ENCODE assay signal across 13 cellular contexts in genomic region chr1:9730096-9730901, GRCh38.
A peak's percentile ranks its signal among the peaks of the same experiment; 100 is the strongest.
DNase-seq lines count a peak whose midpoint lies in the region; ATAC-seq, FAIRE-seq and TF ChIP-seq lines count a peak whose summit lies in the region.
"Had no signal": no experiment of that assay in that cellular context is flagged by ENCODE, and none has a peak within 500 bp of the region (broad histone marks: within the 10 kb centered on the region; RNA-seq: fewer than 3 reads in every experiment).

No MANE protein-coding gene starts in this region.

- POLR2A ChIA-PET in PC-9 (lab: Charles Lee; ENCODE audit: unreplicated experiment), result no interaction called here

- H3K9me3 ChIP-seq in PC-9 (ENCODE audit: insufficient read depth, low read depth) (no peaks in the 10 kb centered on the region), gastroesophageal sphincter (no peaks in the 10 kb centered on the region), pancreas (no peaks in the 10 kb centered on the region)
- H3K9me3 ChIP-seq: esophagus muscularis mucosa had no signal

- no peak overlapping the region for H3K4me3 ChIP-seq in GM12865 (ENCODE audit: low read depth, low read length)
- no peak overlapping the region for H3K4me3 ChIP-seq in PC-9
- no peak overlapping the region for H3K4me3 ChIP-seq in gastroesophageal sphincter
- H3K4me3 ChIP-seq in pancreas, result no peak overlapping the region
- H3K4me3 ChIP-seq: esophagus muscularis mucosa, skin epidermis had no signal

- H3K9me2 ChIP-seq in PC-9 (ENCODE audit: insufficient read depth), result no peaks in the 10 kb centered on the region

- CTCF ChIA-PET in PC-9 (lab: Charles Lee), result interaction anchor here (0.7 kb wide), 1 partner anchor 38 kb away, joined by 3 read pairs; no protein-coding TSS in a partner anchor

- intact Hi-C loops in PC-9 (cut with micrococcal nuclease; ENCODE audit: unreplicated experiment), result no loop called here
- intact Hi-C loops in pancreas (cut with DNase I), result no loop called here

- no peak overlapping the region for H3K4me2 ChIP-seq in PC-9

- DNase-seq in GM12865 (ENCODE audit: low read depth), result peak; percentile 12
- DNase-seq in PC-9, result no peak
- DNase-seq in pancreas, result peak in 2 of 6 donors; percentile 54 to 58
- no peak for DNase-seq in AG20443 (ENCODE audit: low spot score)
- DNase-seq in activated gamma-delta T cell treated with Interleukin-2 at 50 U/mL for 16 hours, result no peak
- no peak for DNase-seq in mucosa of gallbladder (ENCODE audit: low spot score)
- DNase-seq in NCI-H82 treated with DMSO at 0.1 percent for 48 hours (lab: John Stamatoyannopoulos, UW; ENCODE audit: unreplicated experiment), result no peak
- DNase-seq: NCI-H2227 treated with DMSO at 0.1 percent for 48 hours, T1000 had no signal

- FAIRE-seq in pancreas (lab: Jason Lieb, UNC), result no peak

- BruUV-seq in PC-9 (replicated peaks; lab: Mats Ljungman, UMichigan), result TSS peak; percentile 28

- 69 to 82% methylated on average over 3 to 27 of the region's 45 CpGs for WGBS in gastroesophageal sphincter (ENCODE audit: low coverage in 1 of 2), 2 donors
- WGBS in pancreas, 2 donors, result 90 to 92% methylated on average over 44 to 45 of the region's 45 CpGs

- H4K20me1 ChIP-seq in PC-9 (ENCODE audit: insufficient read depth), result no peaks in the 10 kb centered on the region; the same call in 1 of the 2 replicates

- H3K36me3 ChIP-seq in PC-9 (ENCODE audit: low read depth) (no peaks in the 10 kb centered on the region), gastroesophageal sphincter (peaks cover 0 to 99% of the 10 kb centered on the region in 2 donors), pancreas (peaks cover 5 to 70% (median 46%) of the 10 kb centered on the region in 3 donors)

- H3K4me1 ChIP-seq in PC-9 (replicated peaks; ENCODE audit: insufficient read depth) (no peaks in the 10 kb centered on the region), gastroesophageal sphincter (no peaks in the 10 kb centered on the region), pancreas (no peaks in the 10 kb centered on the region)
- H3K4me1 ChIP-seq: esophagus muscularis mucosa had no signal

- no peak for TF ChIP-seq EP300 in gastroesophageal sphincter (IDR thresholded peaks at IDR 0.05)

- no peak overlapping the region for H2AFZ ChIP-seq in PC-9

- no peaks in the 10 kb centered on the region for H3K27me3 ChIP-seq in PC-9 (ENCODE audit: insufficient read depth, low read depth)
- no peaks in the 10 kb centered on the region for H3K27me3 ChIP-seq in gastroesophageal sphincter
- no peaks in the 10 kb centered on the region for H3K27me3 ChIP-seq in pancreas
- H3K27me3 ChIP-seq: esophagus muscularis mucosa had no signal

- H3K27ac ChIP-seq in PC-9, result no peak overlapping the region
- H3K27ac ChIP-seq in gastroesophageal sphincter, result no peak overlapping the region
- H3K27ac ChIP-seq in pancreas, result no peak overlapping the region

- no peak for TF ChIP-seq POLR2A in gastroesophageal sphincter (IDR thresholded peaks at IDR 0.05)

- peak; percentile 25 for ATAC-seq in gastroesophageal sphincter
- ATAC-seq in pancreas, result peak in 3 of 4 donors; percentile 12 to 75 (median 60)
- ATAC-seq: left colon had no signal

- H3K79me2 ChIP-seq in PC-9 (ENCODE audit: low read depth), result no peaks in the 10 kb centered on the region

- TF ChIP-seq CTCF in GM12865 (IDR thresholded peaks at IDR 0.05; ENCODE audit: insufficient read depth, low read depth, low read length, missing control alignments), result no peak
- TF ChIP-seq CTCF in PC-9 (conservative IDR thresholded peaks at IDR 0.05), result no peak
- no peak for TF ChIP-seq CTCF in gastroesophageal sphincter (IDR thresholded peaks at IDR 0.05)
- TF ChIP-seq CTCF in pancreas (IDR thresholded peaks at IDR 0.05), result no peak

- H3F3A ChIP-seq in PC-9 (ENCODE audit: insufficient read depth, low read depth), result no peaks in the 10 kb centered on the region
